In the genomic region with DNA sequence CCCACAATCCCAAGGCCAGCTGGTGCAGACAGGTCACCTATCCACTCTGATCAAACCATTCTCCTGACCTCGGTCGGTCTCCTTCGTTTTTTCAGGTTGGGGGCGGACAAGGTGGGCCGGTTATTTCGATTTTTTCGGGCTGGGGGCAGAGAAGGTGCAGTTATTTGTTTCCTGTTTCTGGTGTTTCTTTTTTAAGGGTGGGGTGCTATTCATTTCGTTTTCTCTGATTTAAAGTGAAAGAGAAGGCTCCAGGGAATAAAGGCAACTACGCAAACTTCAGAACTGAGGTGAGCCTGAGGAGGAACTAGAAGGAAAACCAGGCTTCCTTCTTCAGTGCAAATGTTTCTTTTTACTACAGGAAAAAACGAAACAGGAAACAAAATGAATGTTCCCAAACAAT, we compare ENCODE assay signal across 19 cellular contexts.
DNase-seq lines count a peak whose midpoint lies in the region; ATAC-seq, FAIRE-seq and TF ChIP-seq lines count a peak whose summit lies in the region.
"Had no signal": no experiment of that assay in that cellular context is flagged by ENCODE, and none has a peak within 500 bp of the region (broad histone marks: within the 10 kb centered on the region; RNA-seq: fewer than 3 reads in every experiment).

No MANE protein-coding gene starts in this region.

- H3K27me3 ChIP-seq in HepG2 (ENCODE audit: control insufficient read depth in 1 of 2, insufficient read depth in 2 of 2, low read length in 2 of 2) (no peaks in the 10 kb centered on the region), right lobe of liver (no peaks in the 10 kb centered on the region), brain microvascular endothelial cell (replicated peaks) (no peaks in the 10 kb centered on the region)
- H3K27me3 ChIP-seq: gastrocnemius medialis, pancreas, testis had no signal

- H3K4me1 ChIP-seq in HepG2 (ENCODE audit: insufficient read depth, low read length) (peaks cover 55% of the 10 kb centered on the region), right lobe of liver (peaks cover 0 to 34% (median 11%) of the 10 kb centered on the region in 4 donors)

- CTCF ChIA-PET in HepG2 (lab: Yijun Ruan, JAX; ENCODE audit: low intra/inter-chr PET ratio, low total read pairs) = no interaction called here

- TF ChIP-seq POLR2A in HepG2 (IDR thresholded peaks at IDR 0.05; ENCODE audit: insufficient read depth in 1 of 2, low read depth in 2 of 2, low read length in 2 of 2) (no peak), right lobe of liver (IDR thresholded peaks at IDR 0.05) (no peak)

- H3K4me2 ChIP-seq in HepG2 (ENCODE audit: low read depth, low read length) = no peak overlapping the region

- H3K36me3 ChIP-seq in HepG2 (replicated peaks in 1 of 2; ENCODE audit: control insufficient read depth in 1 of 2, insufficient read depth in 2 of 2, low read length in 2 of 2) (peaks cover 8 to 27% of the 10 kb centered on the region in 2 experiments; a peak in 4 of 5 replicates), right lobe of liver (no peaks in the 10 kb centered on the region), brain microvascular endothelial cell (replicated peaks) (peaks cover 5% of the 10 kb centered on the region)
- H3K36me3 ChIP-seq: gastrocnemius medialis, pancreas had no signal

- no peaks in the 10 kb centered on the region for H3K9me3 Mint-ChIP-seq in IgD-negative memory B cell
- no peaks in the 10 kb centered on the region for H3K9me3 Mint-ChIP-seq in central memory CD8-positive, alpha-beta T cell
- H3K9me3 Mint-ChIP-seq in stimulated activated naive B cell treated with anti-CD40 and anti-IgM and Interleukin-4, amounts not matched to agents 10 μg/mL and 1 μg/mL and 100 μg/mL, for 72 hours = no peaks in the 10 kb centered on the region

- BruUV-seq in HepG2 (replicated peaks; lab: Mats Ljungman, UMichigan) = no TSS peak

- TF ChIP-seq RAD21 in HepG2 (CRISPR knock-in tag; IDR thresholded peaks at IDR 0.05) = no peak

- POLR2A ChIA-PET in HepG2 (lab: Yijun Ruan, JAX) = interaction anchor here (1.5 kb wide), 1 partner anchor 82 kb away, joined by 4 read pairs; a partner anchor contains a TSS

- H3K4me3 Mint-ChIP-seq in IgD-negative memory B cell = peak overlapping the region in 3 of 4 donors; percentile 34 to 79 (median 52)
- no peak overlapping the region for H3K4me3 Mint-ChIP-seq in central memory CD8-positive, alpha-beta T cell
- peak overlapping the region; percentile 30 to 71 for H3K4me3 Mint-ChIP-seq in stimulated activated naive B cell treated with anti-CD40 and anti-IgM and Interleukin-4, amounts not matched to agents 10 μg/mL and 1 μg/mL and 100 μg/mL, for 72 hours

- no peak overlapping the region for H2AFZ ChIP-seq in HepG2 (ENCODE audit: low read length)

- TF ChIP-seq EP300 in HepG2 (IDR thresholded peaks at IDR 0.05; ENCODE audit: low read depth in 2 of 2, low read length in 2 of 2) (no peak), HepG2 (CRISPR knock-in tag; IDR thresholded peaks at IDR 0.05; ENCODE audit: borderline replicate concordance) (no peak)

- H3K27me3 Mint-ChIP-seq in IgD-negative memory B cell = no peaks in the 10 kb centered on the region
- no peaks in the 10 kb centered on the region for H3K27me3 Mint-ChIP-seq in central memory CD8-positive, alpha-beta T cell
- H3K27me3 Mint-ChIP-seq in stimulated activated naive B cell treated with anti-CD40 and anti-IgM and Interleukin-4, amounts not matched to agents 10 μg/mL and 1 μg/mL and 100 μg/mL, for 72 hours = no peaks in the 10 kb centered on the region

- peaks cover 3% of the 10 kb centered on the region for H3K36me3 Mint-ChIP-seq in IgD-negative memory B cell
- peaks cover 26% of the 10 kb centered on the region for H3K36me3 Mint-ChIP-seq in central memory CD8-positive, alpha-beta T cell (ENCODE audit: insufficient read depth)
- peaks cover 17 to 42% of the 10 kb centered on the region in 2 donors for H3K36me3 Mint-ChIP-seq in stimulated activated naive B cell treated with anti-CD40 and anti-IgM and Interleukin-4, amounts not matched to agents 10 μg/mL and 1 μg/mL and 100 μg/mL, for 72 hours

- no peaks in the 10 kb centered on the region for H3K9me3 ChIP-seq in HepG2 (ENCODE audit: low read length)
- no peaks in the 10 kb centered on the region for H3K9me3 ChIP-seq in right lobe of liver
- H3K9me3 ChIP-seq: gastrocnemius medialis, pancreas, testis had no signal

- ATAC-seq in HepG2 = no peak
- no peak for ATAC-seq in right lobe of liver
- no peak for ATAC-seq in central memory CD8-positive, alpha-beta T cell (replicated peaks; ENCODE audit: extremely low read depth, poor library complexity, severe bottlenecking)
- ATAC-seq in stimulated activated naive B cell treated with anti-CD40 and anti-IgM and Interleukin-4, amounts not matched to agents 10 μg/mL and 1 μg/mL and 100 μg/mL, for 72 hours (replicated peaks) = peak in 1 of 2 donors; percentile 19
- no peak for ATAC-seq in HG03039 (IDR thresholded peaks at IDR 0.05; ENCODE audit: unreplicated experiment)
- ATAC-seq: gastrocnemius medialis, left ventricle myocardium superior, Panc1, pancreas had no signal

- TF ChIP-seq CTCF in HepG2 (CRISPR knock-in tag; IDR thresholded peaks at IDR 0.05) (no peak), right lobe of liver (IDR thresholded peaks at IDR 0.05) (no peak), brain microvascular endothelial cell (IDR thresholded peaks at IDR 0.05; ENCODE audit: low read depth, low read length, missing control alignments) (no peak)

- 90% methylated on average over 10 of the region's 10 CpGs for WGBS in HepG2 (ENCODE audit: low lambda C conversion rate)
- WGBS in right lobe of liver (ENCODE audit: insufficient coverage, low coverage, low lambda C conversion rate, missing lambda C conversion rate) = 61% methylated on average over 10 of the region's 10 CpGs

- H4K20me1 ChIP-seq in HepG2 (ENCODE audit: insufficient read depth, low read length) = peaks cover 79% of the 10 kb centered on the region

- peak overlapping the region; percentile 23 to 76 (median 59) for H3K27ac Mint-ChIP-seq in IgD-negative memory B cell
- H3K27ac Mint-ChIP-seq in central memory CD8-positive, alpha-beta T cell (ENCODE audit: low read depth) = peak overlapping the region; percentile 44
- peak overlapping the region; percentile 73 for H3K27ac Mint-ChIP-seq in stimulated activated naive B cell treated with anti-CD40 and anti-IgM and Interleukin-4, amounts not matched to agents 10 μg/mL and 1 μg/mL and 100 μg/mL, for 72 hours

- no peak overlapping the region for H3K4me3 ChIP-seq in HepG2 (replicated peaks in 1 of 3; ENCODE audit: insufficient read depth in 1 of 3, low read depth in 2 of 3, low read length in 3 of 3)
- no peak overlapping the region for H3K4me3 ChIP-seq in right lobe of liver
- no peak overlapping the region for H3K4me3 ChIP-seq in brain microvascular endothelial cell (ENCODE audit: low read depth, low read length)
- H3K4me3 ChIP-seq: gastrocnemius medialis, pancreas, testis had no signal

- in situ Hi-C loops in HepG2 (cut with HindIII; ENCODE audit: extremely low pct_ligation_motif_present, low pct_unique_long_range_greater_than_20kb) (no loop called here), brain microvascular endothelial cell (cut with HindIII; ENCODE audit: low pct_ligation_motif_present, low sequenced_read_pairs) (no loop called here)

- peaks cover 52 to 56% (median 53%) of the 10 kb centered on the region in 3 donors for H3K4me1 Mint-ChIP-seq in IgD-negative memory B cell
- H3K4me1 Mint-ChIP-seq in central memory CD8-positive, alpha-beta T cell = peaks cover 56% of the 10 kb centered on the region
- H3K4me1 Mint-ChIP-seq in stimulated activated naive B cell treated with anti-CD40 and anti-IgM and Interleukin-4, amounts not matched to agents 10 μg/mL and 1 μg/mL and 100 μg/mL, for 72 hours = peaks cover 55 to 66% of the 10 kb centered on the region in 2 donors

- H3K27ac ChIP-seq in HepG2 (ENCODE audit: extremely low read length, insufficient read depth, low read length) = no peak overlapping the region
- H3K27ac ChIP-seq in right lobe of liver = no peak overlapping the region
- no peak overlapping the region for H3K27ac ChIP-seq in brain microvascular endothelial cell
- H3K27ac ChIP-seq: pancreas had no signal

- H3K9ac ChIP-seq in HepG2 (ENCODE audit: insufficient read depth, low read depth, low read length) = no peak overlapping the region

- intact Hi-C loops in HepG2 (cut with micrococcal nuclease; ENCODE audit: unreplicated experiment) = no loop called here
- intact Hi-C loops in right lobe of liver (cut with DNase I) = no loop called here

- no peak for FAIRE-seq in HepG2 (lab: Jason Lieb, UNC)
- FAIRE-seq: pancreas had no signal

- no peak for DNase-seq in HepG2 (ENCODE audit: low spot score)
- no peak for DNase-seq in right lobe of liver
- no peak for DNase-seq in central memory CD8-positive, alpha-beta T cell (ENCODE audit: low spot score in 2 of 2)
- DNase-seq in stimulated activated naive B cell treated with anti-CD40 and anti-IgM and Interleukin-4, amounts not matched to agents 10 μg/mL and 1 μg/mL and 100 μg/mL, for 72 hours = no peak
- no peak for DNase-seq in brain microvascular endothelial cell
- no peak for DNase-seq in NCI-H2029 (lab: John Stamatoyannopoulos, UW)
- DNase-seq: activated gamma-delta T cell treated with Interleukin-2 at 50 U/mL for 16 hours; gastrocnemius medialis; GDM1; KBM-7; left ventricle myocardium superior; NCI-H1092; NCI-H774; pancreas; stimulated activated CD4-positive, alpha-beta T cell treated with anti-CD3 and anti-CD28 coated beads, Interleukin-4, amount 100 ng/mL, for 1 hour; testis had no signal

- peaks cover 77% of the 10 kb centered on the region for H3K79me2 ChIP-seq in HepG2 (ENCODE audit: insufficient read depth, low read length)

TF ChIP-seq in HepG2, 621 proteins besides CTCF, POLR2A, EP300 and RAD21:
- TF ChIP-seq, protein P1, sequence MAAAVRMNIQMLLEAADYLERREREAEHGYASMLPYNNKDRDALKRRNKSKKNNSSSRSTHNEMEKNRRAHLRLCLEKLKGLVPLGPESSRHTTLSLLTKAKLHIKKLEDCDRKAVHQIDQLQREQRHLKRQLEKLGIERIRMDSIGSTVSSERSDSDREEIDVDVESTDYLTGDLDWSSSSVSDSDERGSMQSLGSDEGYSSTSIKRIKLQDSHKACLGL (CRISPR knock-in tag; IDR thresholded peaks at IDR 0.05) = no peak
- peak; percentile 33 for TF ChIP-seq RBM22 (optimal IDR thresholded peaks at IDR 0.05; ENCODE audit: low read length)
